2 cellular contexts compared by ENCODE assay signal in the genomic region with DNA sequence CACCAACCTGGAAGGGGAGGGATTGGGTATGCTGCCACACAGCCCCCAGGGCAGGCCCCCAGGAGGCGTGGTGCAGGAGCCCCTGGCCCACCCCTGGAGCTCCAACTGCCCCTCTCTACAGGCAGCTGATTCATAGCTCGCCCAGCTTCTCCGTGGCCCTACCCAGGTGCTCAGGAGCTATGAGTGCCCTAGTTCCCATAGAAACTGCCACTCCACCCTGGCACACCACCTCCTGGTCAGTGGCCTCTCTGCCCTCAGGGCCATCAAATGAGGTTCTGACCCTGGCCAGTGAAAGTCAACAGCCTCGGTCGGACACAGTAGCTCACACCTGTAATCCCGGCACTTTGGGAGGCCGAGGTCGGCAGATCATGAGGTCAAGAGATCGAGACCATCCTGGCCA.
TF ChIP-seq lines count a peak whose summit lies in the region.

No MANE protein-coding gene starts in this region.

TF ChIP-seq in liver, 16 proteins besides CTCF, POLR2A, EP300 and RAD21:
- TF ChIP-seq, protein P1, sequence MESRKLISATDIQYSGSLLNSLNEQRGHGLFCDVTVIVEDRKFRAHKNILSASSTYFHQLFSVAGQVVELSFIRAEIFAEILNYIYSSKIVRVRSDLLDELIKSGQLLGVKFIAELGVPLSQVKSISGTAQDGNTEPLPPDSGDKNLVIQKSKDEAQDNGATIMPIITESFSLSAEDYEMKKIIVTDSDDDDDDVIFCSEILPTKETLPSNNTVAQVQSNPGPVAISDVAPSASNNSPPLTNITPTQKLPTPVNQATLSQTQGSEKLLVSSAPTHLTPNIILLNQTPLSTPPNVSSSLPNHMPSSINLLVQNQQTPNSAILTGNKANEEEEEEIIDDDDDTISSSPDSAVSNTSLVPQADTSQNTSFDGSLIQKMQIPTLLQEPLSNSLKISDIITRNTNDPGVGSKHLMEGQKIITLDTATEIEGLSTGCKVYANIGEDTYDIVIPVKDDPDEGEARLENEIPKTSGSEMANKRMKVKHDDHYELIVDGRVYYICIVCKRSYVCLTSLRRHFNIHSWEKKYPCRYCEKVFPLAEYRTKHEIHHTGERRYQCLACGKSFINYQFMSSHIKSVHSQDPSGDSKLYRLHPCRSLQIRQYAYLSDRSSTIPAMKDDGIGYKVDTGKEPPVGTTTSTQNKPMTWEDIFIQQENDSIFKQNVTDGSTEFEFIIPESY (IDR thresholded peaks at IDR 0.05), result no peak
- TF ChIP-seq, protein P2, sequence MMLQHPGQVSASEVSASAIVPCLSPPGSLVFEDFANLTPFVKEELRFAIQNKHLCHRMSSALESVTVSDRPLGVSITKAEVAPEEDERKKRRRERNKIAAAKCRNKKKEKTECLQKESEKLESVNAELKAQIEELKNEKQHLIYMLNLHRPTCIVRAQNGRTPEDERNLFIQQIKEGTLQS (IDR thresholded peaks at IDR 0.05), result no peak
- TF ChIP-seq GABPA (IDR thresholded peaks at IDR 0.05 in 1 of 2, conservative IDR thresholded peaks at IDR 0.05 in 1 of 2) (no peak), HNF4A (conservative IDR thresholded peaks at IDR 0.05) (peak; percentile 30 to 46), HNF4G (IDR thresholded peaks at IDR 0.05) (no peak), EGR1 (IDR thresholded peaks at IDR 0.05; ENCODE audit: low read depth in 2 of 2) (no peak), JUND (IDR thresholded peaks at IDR 0.05) (no peak), NR2F2 (IDR thresholded peaks at IDR 0.05) (no peak), FOXA2 (IDR thresholded peaks at IDR 0.05) (no peak), TAF1 (conservative IDR thresholded peaks at IDR 0.05) (no peak), RXRA (IDR thresholded peaks at IDR 0.05) (peak; percentile 70), FOXA1 (IDR thresholded peaks at IDR 0.05) (no peak), YY1 (IDR thresholded peaks at IDR 0.05) (no peak)
- TF ChIP-seq, protein P3, sequence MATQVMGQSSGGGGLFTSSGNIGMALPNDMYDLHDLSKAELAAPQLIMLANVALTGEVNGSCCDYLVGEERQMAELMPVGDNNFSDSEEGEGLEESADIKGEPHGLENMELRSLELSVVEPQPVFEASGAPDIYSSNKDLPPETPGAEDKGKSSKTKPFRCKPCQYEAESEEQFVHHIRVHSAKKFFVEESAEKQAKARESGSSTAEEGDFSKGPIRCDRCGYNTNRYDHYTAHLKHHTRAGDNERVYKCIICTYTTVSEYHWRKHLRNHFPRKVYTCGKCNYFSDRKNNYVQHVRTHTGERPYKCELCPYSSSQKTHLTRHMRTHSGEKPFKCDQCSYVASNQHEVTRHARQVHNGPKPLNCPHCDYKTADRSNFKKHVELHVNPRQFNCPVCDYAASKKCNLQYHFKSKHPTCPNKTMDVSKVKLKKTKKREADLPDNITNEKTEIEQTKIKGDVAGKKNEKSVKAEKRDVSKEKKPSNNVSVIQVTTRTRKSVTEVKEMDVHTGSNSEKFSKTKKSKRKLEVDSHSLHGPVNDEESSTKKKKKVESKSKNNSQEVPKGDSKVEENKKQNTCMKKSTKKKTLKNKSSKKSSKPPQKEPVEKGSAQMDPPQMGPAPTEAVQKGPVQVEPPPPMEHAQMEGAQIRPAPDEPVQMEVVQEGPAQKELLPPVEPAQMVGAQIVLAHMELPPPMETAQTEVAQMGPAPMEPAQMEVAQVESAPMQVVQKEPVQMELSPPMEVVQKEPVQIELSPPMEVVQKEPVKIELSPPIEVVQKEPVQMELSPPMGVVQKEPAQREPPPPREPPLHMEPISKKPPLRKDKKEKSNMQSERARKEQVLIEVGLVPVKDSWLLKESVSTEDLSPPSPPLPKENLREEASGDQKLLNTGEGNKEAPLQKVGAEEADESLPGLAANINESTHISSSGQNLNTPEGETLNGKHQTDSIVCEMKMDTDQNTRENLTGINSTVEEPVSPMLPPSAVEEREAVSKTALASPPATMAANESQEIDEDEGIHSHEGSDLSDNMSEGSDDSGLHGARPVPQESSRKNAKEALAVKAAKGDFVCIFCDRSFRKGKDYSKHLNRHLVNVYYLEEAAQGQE (IDR thresholded peaks at IDR 0.05), result no peak
- TF ChIP-seq, protein P4, sequence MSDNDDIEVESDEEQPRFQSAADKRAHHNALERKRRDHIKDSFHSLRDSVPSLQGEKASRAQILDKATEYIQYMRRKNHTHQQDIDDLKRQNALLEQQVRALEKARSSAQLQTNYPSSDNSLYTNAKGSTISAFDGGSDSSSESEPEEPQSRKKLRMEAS (IDR thresholded peaks at IDR 0.05), result no peak

TF ChIP-seq in HepG2, 621 proteins besides CTCF, POLR2A, EP300 and RAD21:
- no peak for TF ChIP-seq MXI1 (IDR thresholded peaks at IDR 0.05; ENCODE audit: borderline replicate concordance, low read depth, low read length)
- no peak for TF ChIP-seq SCMH1 (CRISPR knock-in tag; IDR thresholded peaks at IDR 0.05; ENCODE audit: borderline replicate concordance)
- no peak for TF ChIP-seq RAD51 (IDR thresholded peaks at IDR 0.05; ENCODE audit: borderline replicate concordance)
- no peak for TF ChIP-seq NFYB (CRISPR knock-in tag; IDR thresholded peaks at IDR 0.05)
- TF ChIP-seq ARNT (IDR thresholded peaks at IDR 0.05), result no peak
- no peak for TF ChIP-seq ZBTB42 (CRISPR knock-in tag; IDR thresholded peaks at IDR 0.05)
- TF ChIP-seq ATF7 (IDR thresholded peaks at IDR 0.05), result no peak
- TF ChIP-seq ATF7 (CRISPR knock-in tag; IDR thresholded peaks at IDR 0.05), result no peak
- TF ChIP-seq, protein P5, sequence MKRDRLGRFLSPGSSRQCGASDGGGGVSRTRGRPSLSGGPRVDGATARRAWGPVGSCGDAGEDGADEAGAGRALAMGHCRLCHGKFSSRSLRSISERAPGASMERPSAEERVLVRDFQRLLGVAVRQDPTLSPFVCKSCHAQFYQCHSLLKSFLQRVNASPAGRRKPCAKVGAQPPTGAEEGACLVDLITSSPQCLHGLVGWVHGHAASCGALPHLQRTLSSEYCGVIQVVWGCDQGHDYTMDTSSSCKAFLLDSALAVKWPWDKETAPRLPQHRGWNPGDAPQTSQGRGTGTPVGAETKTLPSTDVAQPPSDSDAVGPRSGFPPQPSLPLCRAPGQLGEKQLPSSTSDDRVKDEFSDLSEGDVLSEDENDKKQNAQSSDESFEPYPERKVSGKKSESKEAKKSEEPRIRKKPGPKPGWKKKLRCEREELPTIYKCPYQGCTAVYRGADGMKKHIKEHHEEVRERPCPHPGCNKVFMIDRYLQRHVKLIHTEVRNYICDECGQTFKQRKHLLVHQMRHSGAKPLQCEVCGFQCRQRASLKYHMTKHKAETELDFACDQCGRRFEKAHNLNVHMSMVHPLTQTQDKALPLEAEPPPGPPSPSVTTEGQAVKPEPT (CRISPR knock-in tag; IDR thresholded peaks at IDR 0.05; ENCODE audit: low read depth), result no peak
- TF ChIP-seq, protein P6, sequence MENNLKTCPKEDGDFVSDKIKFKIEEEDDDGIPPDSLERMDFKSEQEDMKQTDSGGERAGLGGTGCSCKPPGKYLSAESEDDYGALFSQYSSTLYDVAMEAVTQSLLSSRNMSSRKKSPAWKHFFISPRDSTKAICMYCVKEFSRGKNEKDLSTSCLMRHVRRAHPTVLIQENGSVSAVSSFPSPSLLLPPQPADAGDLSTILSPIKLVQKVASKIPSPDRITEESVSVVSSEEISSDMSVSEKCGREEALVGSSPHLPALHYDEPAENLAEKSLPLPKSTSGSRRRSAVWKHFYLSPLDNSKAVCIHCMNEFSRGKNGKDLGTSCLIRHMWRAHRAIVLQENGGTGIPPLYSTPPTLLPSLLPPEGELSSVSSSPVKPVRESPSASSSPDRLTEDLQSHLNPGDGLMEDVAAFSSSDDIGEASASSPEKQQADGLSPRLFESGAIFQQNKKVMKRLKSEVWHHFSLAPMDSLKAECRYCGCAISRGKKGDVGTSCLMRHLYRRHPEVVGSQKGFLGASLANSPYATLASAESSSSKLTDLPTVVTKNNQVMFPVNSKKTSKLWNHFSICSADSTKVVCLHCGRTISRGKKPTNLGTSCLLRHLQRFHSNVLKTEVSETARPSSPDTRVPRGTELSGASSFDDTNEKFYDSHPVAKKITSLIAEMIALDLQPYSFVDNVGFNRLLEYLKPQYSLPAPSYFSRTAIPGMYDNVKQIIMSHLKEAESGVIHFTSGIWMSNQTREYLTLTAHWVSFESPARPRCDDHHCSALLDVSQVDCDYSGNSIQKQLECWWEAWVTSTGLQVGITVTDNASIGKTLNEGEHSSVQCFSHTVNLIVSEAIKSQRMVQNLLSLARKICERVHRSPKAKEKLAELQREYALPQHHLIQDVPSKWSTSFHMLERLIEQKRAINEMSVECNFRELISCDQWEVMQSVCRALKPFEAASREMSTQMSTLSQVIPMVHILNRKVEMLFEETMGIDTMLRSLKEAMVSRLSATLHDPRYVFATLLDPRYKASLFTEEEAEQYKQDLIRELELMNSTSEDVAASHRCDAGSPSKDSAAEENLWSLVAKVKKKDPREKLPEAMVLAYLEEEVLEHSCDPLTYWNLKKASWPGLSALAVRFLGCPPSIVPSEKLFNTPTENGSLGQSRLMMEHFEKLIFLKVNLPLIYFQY (CRISPR knock-in tag; IDR thresholded peaks at IDR 0.05; ENCODE audit: borderline replicate concordance), result no peak
- TF ChIP-seq CCDC6 (CRISPR knock-in tag; IDR thresholded peaks at IDR 0.05), result no peak
- TF ChIP-seq, protein P7, sequence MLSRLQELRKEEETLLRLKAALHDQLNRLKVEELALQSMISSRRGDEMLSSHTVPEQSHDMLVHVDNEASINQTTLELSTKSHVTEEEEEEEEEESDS (CRISPR knock-in tag; IDR thresholded peaks at IDR 0.05; ENCODE audit: borderline replicate concordance), result no peak
- TF ChIP-seq, protein P8, sequence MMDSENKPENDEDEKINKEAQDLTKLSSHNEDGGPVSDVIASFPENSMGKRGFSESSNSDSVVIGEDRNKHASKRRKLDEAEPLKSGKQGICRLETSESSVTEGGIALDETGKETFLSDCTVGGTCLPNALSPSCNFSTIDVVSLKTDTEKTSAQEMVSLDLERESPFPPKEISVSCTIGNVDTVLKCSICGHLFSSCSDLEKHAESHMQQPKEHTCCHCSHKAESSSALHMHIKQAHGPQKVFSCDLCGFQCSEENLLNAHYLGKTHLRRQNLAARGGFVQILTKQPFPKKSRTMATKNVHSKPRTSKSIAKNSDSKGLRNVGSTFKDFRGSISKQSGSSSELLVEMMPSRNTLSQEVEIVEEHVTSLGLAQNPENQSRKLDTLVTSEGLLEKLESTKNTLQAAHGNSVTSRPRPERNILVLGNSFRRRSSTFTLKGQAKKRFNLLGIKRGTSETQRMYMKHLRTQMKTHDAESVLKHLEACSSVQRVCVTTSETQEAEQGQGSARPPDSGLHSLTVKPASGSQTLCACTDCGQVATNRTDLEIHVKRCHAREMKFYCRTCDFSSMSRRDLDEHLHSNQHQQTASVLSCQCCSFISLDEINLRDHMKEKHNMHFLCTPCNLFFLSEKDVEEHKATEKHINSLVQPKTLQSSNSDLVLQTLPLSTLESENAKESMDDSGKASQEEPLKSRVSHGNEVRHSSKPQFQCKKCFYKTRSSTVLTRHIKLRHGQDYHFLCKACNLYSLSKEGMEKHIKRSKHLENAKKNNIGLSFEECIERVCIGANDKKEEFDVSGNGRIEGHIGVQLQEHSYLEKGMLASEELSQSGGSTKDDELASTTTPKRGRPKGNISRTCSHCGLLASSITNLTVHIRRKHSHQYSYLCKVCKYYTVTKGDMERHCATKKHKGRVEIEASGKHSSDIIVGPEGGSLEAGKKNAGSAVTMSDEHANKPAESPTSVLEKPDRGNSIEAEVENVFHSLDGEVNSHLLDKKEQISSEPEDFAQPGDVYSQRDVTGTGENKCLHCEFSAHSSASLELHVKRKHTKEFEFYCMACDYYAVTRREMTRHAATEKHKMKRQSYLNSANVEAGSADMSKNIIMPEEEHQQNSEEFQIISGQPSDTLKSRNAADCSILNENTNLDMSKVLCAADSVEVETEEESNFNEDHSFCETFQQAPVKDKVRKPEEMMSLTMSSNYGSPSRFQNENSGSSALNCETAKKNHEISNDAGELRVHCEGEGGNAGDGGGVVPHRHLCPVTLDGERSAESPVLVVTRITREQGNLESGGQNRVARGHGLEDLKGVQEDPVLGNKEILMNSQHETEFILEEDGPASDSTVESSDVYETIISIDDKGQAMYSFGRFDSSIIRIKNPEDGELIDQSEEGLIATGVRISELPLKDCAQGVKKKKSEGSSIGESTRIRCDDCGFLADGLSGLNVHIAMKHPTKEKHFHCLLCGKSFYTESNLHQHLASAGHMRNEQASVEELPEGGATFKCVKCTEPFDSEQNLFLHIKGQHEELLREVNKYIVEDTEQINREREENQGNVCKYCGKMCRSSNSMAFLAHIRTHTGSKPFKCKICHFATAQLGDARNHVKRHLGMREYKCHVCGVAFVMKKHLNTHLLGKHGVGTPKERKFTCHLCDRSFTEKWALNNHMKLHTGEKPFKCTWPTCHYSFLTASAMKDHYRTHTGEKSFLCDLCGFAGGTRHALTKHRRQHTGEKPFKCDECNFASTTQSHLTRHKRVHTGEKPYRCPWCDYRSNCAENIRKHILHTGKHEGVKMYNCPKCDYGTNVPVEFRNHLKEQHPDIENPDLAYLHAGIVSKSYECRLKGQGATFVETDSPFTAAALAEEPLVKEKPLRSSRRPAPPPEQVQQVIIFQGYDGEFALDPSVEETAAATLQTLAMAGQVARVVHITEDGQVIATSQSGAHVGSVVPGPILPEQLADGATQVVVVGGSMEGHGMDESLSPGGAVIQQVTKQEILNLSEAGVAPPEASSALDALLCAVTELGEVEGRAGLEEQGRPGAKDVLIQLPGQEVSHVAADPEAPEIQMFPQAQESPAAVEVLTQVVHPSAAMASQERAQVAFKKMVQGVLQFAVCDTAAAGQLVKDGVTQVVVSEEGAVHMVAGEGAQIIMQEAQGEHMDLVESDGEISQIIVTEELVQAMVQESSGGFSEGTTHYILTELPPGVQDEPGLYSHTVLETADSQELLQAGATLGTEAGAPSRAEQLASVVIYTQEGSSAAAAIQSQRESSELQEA (CRISPR knock-in tag; IDR thresholded peaks at IDR 0.05; ENCODE audit: not compliant biosample characterization), result no peak
- TF ChIP-seq, protein P9, sequence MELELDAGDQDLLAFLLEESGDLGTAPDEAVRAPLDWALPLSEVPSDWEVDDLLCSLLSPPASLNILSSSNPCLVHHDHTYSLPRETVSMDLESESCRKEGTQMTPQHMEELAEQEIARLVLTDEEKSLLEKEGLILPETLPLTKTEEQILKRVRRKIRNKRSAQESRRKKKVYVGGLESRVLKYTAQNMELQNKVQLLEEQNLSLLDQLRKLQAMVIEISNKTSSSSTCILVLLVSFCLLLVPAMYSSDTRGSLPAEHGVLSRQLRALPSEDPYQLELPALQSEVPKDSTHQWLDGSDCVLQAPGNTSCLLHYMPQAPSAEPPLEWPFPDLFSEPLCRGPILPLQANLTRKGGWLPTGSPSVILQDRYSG (CRISPR knock-in tag; IDR thresholded peaks at IDR 0.05), result no peak
- TF ChIP-seq, protein P10, sequence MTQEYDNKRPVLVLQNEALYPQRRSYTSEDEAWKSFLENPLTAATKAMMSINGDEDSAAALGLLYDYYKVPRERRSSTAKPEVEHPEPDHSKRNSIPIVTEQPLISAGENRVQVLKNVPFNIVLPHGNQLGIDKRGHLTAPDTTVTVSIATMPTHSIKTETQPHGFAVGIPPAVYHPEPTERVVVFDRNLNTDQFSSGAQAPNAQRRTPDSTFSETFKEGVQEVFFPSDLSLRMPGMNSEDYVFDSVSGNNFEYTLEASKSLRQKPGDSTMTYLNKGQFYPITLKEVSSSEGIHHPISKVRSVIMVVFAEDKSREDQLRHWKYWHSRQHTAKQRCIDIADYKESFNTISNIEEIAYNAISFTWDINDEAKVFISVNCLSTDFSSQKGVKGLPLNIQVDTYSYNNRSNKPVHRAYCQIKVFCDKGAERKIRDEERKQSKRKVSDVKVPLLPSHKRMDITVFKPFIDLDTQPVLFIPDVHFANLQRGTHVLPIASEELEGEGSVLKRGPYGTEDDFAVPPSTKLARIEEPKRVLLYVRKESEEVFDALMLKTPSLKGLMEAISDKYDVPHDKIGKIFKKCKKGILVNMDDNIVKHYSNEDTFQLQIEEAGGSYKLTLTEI (CRISPR knock-in tag; conservative IDR thresholded peaks at IDR 0.05), result no peak
- TF ChIP-seq, protein P11, sequence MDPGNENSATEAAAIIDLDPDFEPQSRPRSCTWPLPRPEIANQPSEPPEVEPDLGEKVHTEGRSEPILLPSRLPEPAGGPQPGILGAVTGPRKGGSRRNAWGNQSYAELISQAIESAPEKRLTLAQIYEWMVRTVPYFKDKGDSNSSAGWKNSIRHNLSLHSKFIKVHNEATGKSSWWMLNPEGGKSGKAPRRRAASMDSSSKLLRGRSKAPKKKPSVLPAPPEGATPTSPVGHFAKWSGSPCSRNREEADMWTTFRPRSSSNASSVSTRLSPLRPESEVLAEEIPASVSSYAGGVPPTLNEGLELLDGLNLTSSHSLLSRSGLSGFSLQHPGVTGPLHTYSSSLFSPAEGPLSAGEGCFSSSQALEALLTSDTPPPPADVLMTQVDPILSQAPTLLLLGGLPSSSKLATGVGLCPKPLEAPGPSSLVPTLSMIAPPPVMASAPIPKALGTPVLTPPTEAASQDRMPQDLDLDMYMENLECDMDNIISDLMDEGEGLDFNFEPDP (CRISPR knock-in tag; conservative IDR thresholded peaks at IDR 0.05), result no peak
